ENCODE assay signal across 19 cellular contexts in genomic region chr5:78242001-78242400, GRCh38. TPM values are rescaled to one million over a fixed set of nuclear protein-coding genes. Genes with fewer than 3 reads are reported as not detected.
DNase-seq lines count a peak whose midpoint lies in the region; ATAC-seq and TF ChIP-seq lines count a peak whose summit lies in the region.
"Had no signal": no experiment of that assay in that cellular context is flagged by ENCODE, and none has a peak within 500 bp of the region (broad histone marks: within the 10 kb centered on the region; RNA-seq: fewer than 3 reads in every experiment).

No MANE protein-coding gene starts in this region.

- TF ChIP-seq CTCF in AG10803 (conservative IDR thresholded peaks at IDR 0.05; ENCODE audit: low read length) = no peak

- ATAC-seq in T-helper 17 cell (no peak), T-cell (replicated peaks in 1 of 4) (no peak)

- no peak overlapping the region for H3K4me3 Mint-ChIP-seq in T-helper 17 cell
- no peak overlapping the region for H3K4me3 Mint-ChIP-seq in T-cell
- H3K4me3 Mint-ChIP-seq: CD4-positive, alpha-beta T cell had no signal

- no peaks in the 10 kb centered on the region for H3K27me3 Mint-ChIP-seq in T-helper 17 cell
- no peaks in the 10 kb centered on the region for H3K27me3 Mint-ChIP-seq in T-cell
- H3K27me3 Mint-ChIP-seq: CD4-positive, alpha-beta T cell had no signal

- POLR2A ChIA-PET in T-cell (lab: Charles Lee) = no interaction called here

- CTCF ChIA-PET in T-cell (lab: Charles Lee) = no interaction called here

- no peaks in the 10 kb centered on the region for H3K9me3 ChIP-seq in T-helper 17 cell (ENCODE audit: control insufficient read depth, low read length, poor library complexity, severe bottlenecking)
- H3K9me3 ChIP-seq: BLaER1, Peyer's patch, SJCRH30 had no signal

- no peak overlapping the region for H3K4me3 ChIP-seq in AG10803 (ENCODE audit: low read length)
- H3K4me3 ChIP-seq: BLaER1, Peyer's patch, SJCRH30 had no signal

- H3K36me3 Mint-ChIP-seq in T-helper 17 cell (ENCODE audit: low read depth) = peaks cover 9% of the 10 kb centered on the region
- H3K36me3 Mint-ChIP-seq in T-cell = peaks cover 33% of the 10 kb centered on the region

- H3K27ac Mint-ChIP-seq in T-helper 17 cell (peak overlapping the region; percentile 14), T-cell (peak overlapping the region in 1 of 2 donors; percentile 1)
- H3K27ac Mint-ChIP-seq: CD4-positive, alpha-beta T cell had no signal

- DNase-seq in AG10803 (ENCODE audit: low read depth) (peak; percentile 38), EH (ENCODE audit: low read depth) (peak; percentile 19), T-helper 17 cell (no peak), myocyte (ENCODE audit: low read depth) (peak; percentile 26), Kasumi-1 (lab: John Stamatoyannopoulos, UW) (no peak), foreskin melanocyte (no peak), NCI-H1930 (lab: John Stamatoyannopoulos, UW) (no peak), T-cell (no peak)
- DNase-seq: CD4-positive, alpha-beta T cell; DND-41; KG1; NCI-H1105; NCI-H2081; NCI-H2171 treated with DMSO at 0.1 percent for 48 hours; NCI-H446; NCI-H526; Peyer's patch; SJCRH30 had no signal

- H3K9me3 Mint-ChIP-seq in T-cell = no peaks in the 10 kb centered on the region
- H3K9me3 Mint-ChIP-seq: CD4-positive, alpha-beta T cell had no signal

- H3K4me1 Mint-ChIP-seq in T-helper 17 cell (peaks cover 27% of the 10 kb centered on the region), T-cell (peaks cover 15 to 32% (median 19%) of the 10 kb centered on the region in 3 donors)

RNA-seq across cellular contexts. Expression of gene AP3B1, which starts 52.5 kb away (rescaled TPM):
- total RNA-seq in T-helper 17 cell (10 to 100 TPM; 34.5 to 40.6 TPM), myocyte (47.4 and 50.0 TPM in 2 replicates), T-cell (10 to 100 TPM; 26.2 to 40.8 (median 31.4) TPM)
- polyA plus RNA-seq in myocyte (2012) = 32.1 TPM

Comparison
In these comparisons a context has a peak if more than half of its experiments do, and no peak if none do; other contexts are left out.
1. DNase-seq: peak in AG10803 (single experiment), EH (single experiment) and myocyte (single experiment); none in T-helper 17 cell (0 of 3), Kasumi-1 (0 of 2), foreskin melanocyte (single experiment), NCI-H1930 (0 of 2) and T-cell (0 of 34).